In the genomic region with DNA sequence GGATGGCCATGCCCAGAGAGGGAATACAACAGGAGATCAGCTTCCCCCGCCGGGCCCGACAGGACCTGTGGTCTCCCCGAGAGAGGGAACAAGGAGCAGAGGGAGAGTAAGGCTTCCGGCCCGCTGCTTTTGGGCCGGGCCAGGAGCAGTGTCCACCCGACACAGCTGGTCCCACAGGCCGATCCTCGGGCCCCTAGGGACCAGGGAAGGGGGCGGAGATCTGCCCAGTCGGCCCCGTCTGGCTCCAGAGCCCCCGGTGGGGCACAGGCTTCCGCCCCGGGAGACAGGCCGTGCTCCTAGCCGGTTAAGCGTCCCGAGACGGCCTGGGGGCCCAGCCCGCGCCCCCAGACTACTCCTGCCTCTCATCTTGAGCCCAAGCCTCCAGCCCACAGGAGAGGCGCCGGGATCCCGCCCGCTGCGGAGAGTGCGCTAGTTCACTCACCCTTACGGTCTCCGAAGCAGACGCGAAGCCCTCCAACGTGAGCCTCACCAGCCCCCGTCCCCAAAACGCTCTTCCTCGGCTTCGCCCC, we compare ENCODE assay signal across 8 cellular contexts. TPM values are rescaled to one million over a fixed set of nuclear protein-coding genes. Genes with fewer than 3 reads are reported as not detected.
DNase-seq lines count a peak whose midpoint lies in the region; ATAC-seq, FAIRE-seq and TF ChIP-seq lines count a peak whose summit lies in the region.

A gene (minus strand): TSS at position 526 of the 530 bp plus-strand sequence. CDS start 6,635 bp downstream, outside the sequence.

- intact Hi-C loops in upper lobe of right lung (cut with DNase I), result no loop called here

- peaks cover 67% of the 10 kb centered on the region for H3K79me2 ChIP-seq in SK-N-SH (ENCODE audit: insufficient read depth)

- POLR2A ChIA-PET in SK-N-SH (lab: Yijun Ruan, JAX), result interaction anchor here (0.9 to 1.4 kb wide), 4 partner anchors 9 to 413 kb away, joined by 3 to 4 read pairs (median 4); no protein-coding TSS in a partner anchor

- no peak for TF ChIP-seq CTCF in SK-N-SH (IDR thresholded peaks at IDR 0.05)
- no peak for TF ChIP-seq CTCF in upper lobe of right lung (IDR thresholded peaks at IDR 0.05)

- WGBS in SK-N-SH (ENCODE audit: low lambda C conversion rate), result 3% methylated on average over 17 of the region's 38 CpGs

- H3K27me3 ChIP-seq in SK-N-SH (ENCODE audit: insufficient read depth) (no peaks in the 10 kb centered on the region), upper lobe of right lung (no peaks in the 10 kb centered on the region)

- TF ChIP-seq EP300 in SK-N-SH (IDR thresholded peaks at IDR 0.05; ENCODE audit: borderline replicate concordance in 1 of 2, low read depth in 1 of 2, low read length in 1 of 2), result no peak

- TF ChIP-seq RAD21 in SK-N-SH (IDR thresholded peaks at IDR 0.05; ENCODE audit: low read length), result no peak

- H3K9me3 ChIP-seq in SK-N-SH (no peaks in the 10 kb centered on the region), upper lobe of right lung (no peaks in the 10 kb centered on the region)

- H3K9me2 ChIP-seq in SK-N-SH, result no peaks in the 10 kb centered on the region

- peak within 1 kb of the TSS; percentile 83 for H3K4me2 ChIP-seq in SK-N-SH

- H2AFZ ChIP-seq in SK-N-SH (ENCODE audit: low read depth), result peak within 1 kb of the TSS; percentile 76

- TF ChIP-seq POLR2A in GM12891 (IDR thresholded peaks at IDR 0.05; ENCODE audit: low read depth, low read length), result no peak

- peak; percentile 33 for DNase-seq in GM12891 (ENCODE audit: insufficient read length, low spot score)
- DNase-seq in SK-N-SH, result no peak
- no peak for DNase-seq in mucosa of gallbladder (ENCODE audit: low spot score)
- peak; percentile 73 for DNase-seq in upper lobe of right lung
- DNase-seq in MV-4-11 (lab: John Stamatoyannopoulos, UW), result no peak

- H3F3A ChIP-seq in SK-N-SH (replicated peaks; ENCODE audit: insufficient read depth), result peaks cover 13% of the 10 kb centered on the region

- peaks cover 19% of the 10 kb centered on the region; the same call in 1 of the 2 replicates for H4K20me1 ChIP-seq in SK-N-SH (ENCODE audit: insufficient read depth)

- peak within 1 kb of the TSS; percentile 93 for H3K9ac ChIP-seq in SK-N-SH

- ATAC-seq in HG02840 (IDR thresholded peaks at IDR 0.05; ENCODE audit: low FRiP score, unreplicated experiment) (peak; percentile 7), upper lobe of right lung (peak; percentile 52), HG02763 (IDR thresholded peaks at IDR 0.05; ENCODE audit: unreplicated experiment) (no peak)

- peak within 1 kb of the TSS; percentile 77 to 81 for H3K4me3 ChIP-seq in SK-N-SH (ENCODE audit: low read depth in 2 of 2, low read length in 1 of 2)
- peak within 1 kb of the TSS; percentile 99 for H3K4me3 ChIP-seq in upper lobe of right lung

- peak within 1 kb of the TSS; percentile 90 to 93 for H3K27ac ChIP-seq in SK-N-SH (ENCODE audit: low read depth in 2 of 2, low read length in 1 of 2)
- H3K27ac ChIP-seq in upper lobe of right lung, result peak within 1 kb of the TSS; percentile 97

- H3K4me1 ChIP-seq in SK-N-SH (ENCODE audit: control insufficient read depth in 1 of 2, insufficient read depth in 2 of 2, low read depth in 1 of 2, low read length in 1 of 2) (peaks cover 15 to 21% of the 10 kb centered on the region in 2 experiments; a peak in 3 of 4 replicates), upper lobe of right lung (peaks cover 29% of the 10 kb centered on the region)

- CTCF ChIA-PET in SK-N-SH (lab: Yijun Ruan, JAX), result interaction anchor here (1.0 to 12.2 kb wide), 7 partner anchors 11 to 408 kb away, joined by 3 to 107 read pairs (median 4); no protein-coding TSS in a partner anchor

- in situ Hi-C loops in endometrial microvascular endothelial cells (cut with HindIII; ENCODE audit: inconsistent ontology term, low pct_unique_long_range_greater_than_20kb, low sequenced_read_pairs), result no loop called here

- no peak for FAIRE-seq in GM12891 (lab: Jason Lieb, UNC)

- H3K36me3 ChIP-seq in SK-N-SH (replicated peaks in 1 of 2; ENCODE audit: control insufficient read depth in 1 of 2, insufficient read depth in 2 of 2, low read length in 1 of 2) (peaks cover 10 to 26% of the 10 kb centered on the region in 2 experiments), upper lobe of right lung (peaks cover 7% of the 10 kb centered on the region)

TF ChIP-seq in GM12891, 5 proteins besides CTCF, POLR2A, EP300 and RAD21:
- no peak for TF ChIP-seq POLR2AphosphoS5 (IDR thresholded peaks at IDR 0.05; ENCODE audit: low read depth, low read length)
- TF ChIP-seq POU2F2 (IDR thresholded peaks at IDR 0.05; ENCODE audit: low read depth, low read length), result no peak
- no peak for TF ChIP-seq PAX5 (IDR thresholded peaks at IDR 0.05; ENCODE audit: insufficient read depth, low read length, severe bottlenecking)
- no peak for TF ChIP-seq TAF1 (IDR thresholded peaks at IDR 0.05; ENCODE audit: low read depth, low read length)
- no peak for TF ChIP-seq SPI1 (IDR thresholded peaks at IDR 0.05; ENCODE audit: low read depth, low read length)

TF ChIP-seq in SK-N-SH, 30 proteins besides CTCF, POLR2A, EP300 and RAD21:
- TF ChIP-seq, protein P1, sequence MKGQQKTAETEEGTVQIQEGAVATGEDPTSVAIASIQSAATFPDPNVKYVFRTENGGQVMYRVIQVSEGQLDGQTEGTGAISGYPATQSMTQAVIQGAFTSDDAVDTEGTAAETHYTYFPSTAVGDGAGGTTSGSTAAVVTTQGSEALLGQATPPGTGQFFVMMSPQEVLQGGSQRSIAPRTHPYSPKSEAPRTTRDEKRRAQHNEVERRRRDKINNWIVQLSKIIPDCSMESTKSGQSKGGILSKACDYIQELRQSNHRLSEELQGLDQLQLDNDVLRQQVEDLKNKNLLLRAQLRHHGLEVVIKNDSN (IDR thresholded peaks at IDR 0.05; ENCODE audit: borderline replicate concordance, low read depth), result no peak
- TF ChIP-seq SIN3A (IDR thresholded peaks at IDR 0.05; ENCODE audit: borderline replicate concordance, low read depth, low read length), result peak; percentile 37; the same call in 1 of the 2 replicates
TF ChIP-seq in SK-N-SH: peak in this region for 1.

RNA-seq across cellular contexts. Expression of the gene that starts here (rescaled TPM):
- 19.8 TPM for polyA plus RNA-seq in GM12891 (2012; ENCODE audit: low read depth, missing spikeins)
- 88.2 and 123 TPM in 2 replicates for polyA plus RNA-seq in SK-N-SH (2012; rRNA removed)
- 123 and 126 TPM in 2 replicates for polyA plus RNA-seq in SK-N-SH (2012; cell fraction: cytosol; rRNA removed)
- 41.1 and 69.7 TPM in 2 replicates for polyA plus RNA-seq in SK-N-SH (2012; cell fraction: nucleus; rRNA removed)
- 320 TPM for total RNA-seq in endometrial microvascular endothelial cells (ENCODE audit: inconsistent ontology term)
- total RNA-seq in mucosa of gallbladder, result 78.9 TPM
- total RNA-seq in upper lobe of right lung, result 104 TPM

Comparison
In these comparisons a context has a peak if more than half of its experiments do, and no peak if none do; other contexts are left out.
1. DNase-seq: peak in GM12891 (single experiment) and upper lobe of right lung (single experiment); none in SK-N-SH (single experiment), mucosa of gallbladder (single experiment) and MV-4-11 (single experiment).